In the genomic region with DNA sequence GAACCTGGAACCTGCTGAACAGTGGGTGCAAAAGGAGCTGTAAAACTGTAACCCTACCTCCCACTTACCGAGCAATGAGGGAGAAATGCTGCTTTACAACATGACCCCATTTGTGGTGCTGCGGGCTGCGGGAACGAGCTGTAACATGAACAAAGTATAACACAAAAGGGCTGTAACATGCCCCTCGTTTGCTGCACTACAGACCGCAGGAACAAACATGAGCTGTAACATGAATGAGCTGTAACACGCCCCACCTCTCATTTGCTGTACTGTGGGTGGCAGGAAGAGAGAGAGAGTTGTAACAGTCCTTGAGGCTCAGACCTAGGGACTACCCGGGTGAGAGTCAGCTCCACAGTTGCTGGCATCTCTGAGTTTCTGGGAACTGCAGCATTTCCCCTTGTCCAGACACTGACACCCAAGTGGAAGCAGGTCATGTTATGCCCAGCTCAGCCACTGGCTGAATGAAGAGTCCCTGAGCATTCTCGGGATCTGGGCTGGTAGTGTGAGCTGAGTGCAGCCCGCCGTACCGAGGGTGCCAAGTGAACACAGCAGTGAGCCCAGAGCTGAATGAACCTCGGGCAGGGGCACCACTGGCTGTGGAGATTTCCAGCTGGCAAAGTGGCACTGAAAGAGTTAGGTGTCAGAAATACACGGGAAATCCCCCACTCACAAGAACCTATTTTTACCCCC, we compare ENCODE assay signal across 24 cellular contexts.
"Had no signal": no experiment of that assay in that cellular context is flagged by ENCODE, and none has a peak within 500 bp of the region (broad histone marks: within the 10 kb centered on the region; RNA-seq: fewer than 3 reads in every experiment).

No MANE protein-coding gene starts in this region.

- ATAC-seq: activated CD4-positive, alpha-beta T cell treated with anti-CD3 and anti-CD28 coated beads for 36 hours; activated T-cell treated with anti-CD3 and anti-CD28 coated beads, Interleukin-2, amount 50 U/mL, for 4 hours; left cardiac atrium; natural killer cell treated with Interleukin-12 subunit alpha and Interleukin-12 subunit beta and Interleukin-15 and Interleukin-18, amount 100 ng/mL, for 72 hours had no signal

- H3K36me3 ChIP-seq: spleen, uterus had no signal

- H3K27ac Mint-ChIP-seq: activated B cell treated with CpG ODN at 0.5 μM for 24 hours; activated CD4-positive, alpha-beta T cell treated with anti-CD3 and anti-CD28 coated beads for 36 hours; activated naive CD8-positive, alpha-beta T cell treated with anti-CD3 and anti-CD28 coated beads, Interleukin-2, amount 10 ng/mL, durations not matched to agents 7 days and 5 days; activated T-helper 2 cell treated with anti-CD3 and anti-CD28 coated beads, Interferon-gamma antibody, Interleukin-2, Interleukin-4, amounts not matched to agents 10 μg/mL and 5 μg/mL and 100 μg/mL, durations not matched to agents 14 hours and 24 hours and 36 hours; memory B cell; natural killer cell treated with Interleukin-12 subunit alpha and Interleukin-12 subunit beta and Interleukin-15 and Interleukin-18, amount 100 ng/mL, for 72 hours; progenitor cell of endocrine pancreas had no signal

- H3K4me1 Mint-ChIP-seq: activated B cell treated with CpG ODN at 0.5 μM for 24 hours; activated CD4-positive, alpha-beta T cell treated with anti-CD3 and anti-CD28 coated beads for 36 hours; activated naive CD8-positive, alpha-beta T cell treated with anti-CD3 and anti-CD28 coated beads, Interleukin-2, amount 10 ng/mL, durations not matched to agents 7 days and 5 days; memory B cell had no signal

- H3K27me3 Mint-ChIP-seq: activated B cell treated with CpG ODN at 0.5 μM for 24 hours; activated CD4-positive, alpha-beta T cell treated with anti-CD3 and anti-CD28 coated beads for 36 hours; activated naive CD8-positive, alpha-beta T cell treated with anti-CD3 and anti-CD28 coated beads, Interleukin-2, amount 10 ng/mL, durations not matched to agents 7 days and 5 days; memory B cell; natural killer cell treated with Interleukin-12 subunit alpha and Interleukin-12 subunit beta and Interleukin-15 and Interleukin-18, amount 100 ng/mL, for 72 hours; progenitor cell of endocrine pancreas had no signal

- H3K79me2 ChIP-seq: hepatocyte had no signal

- H3K4me2 ChIP-seq: hepatocyte had no signal

- H3K27me3 ChIP-seq: hepatocyte, spleen, testis, uterus had no signal

- H3K36me3 Mint-ChIP-seq: activated naive CD8-positive, alpha-beta T cell treated with anti-CD3 and anti-CD28 coated beads, Interleukin-2, amount 10 ng/mL, durations not matched to agents 7 days and 5 days; memory B cell had no signal

- DNase-seq: activated B cell treated with CpG ODN at 0.5 μM for 24 hours; activated CD4-positive, alpha-beta T cell treated with anti-CD3 and anti-CD28 coated beads for 36 hours; activated CD4-positive, alpha-beta T cell treated with anti-CD3 and anti-CD28 coated beads, Interleukin-2, amount 50 U/mL, for 48 hours; activated CD8-positive, alpha-beta memory T cell treated with anti-CD3 and anti-CD28 coated beads, Interleukin-2, amount 50 U/mL, for 48 hours; activated naive CD4-positive, alpha-beta T cell; activated naive CD8-positive, alpha-beta T cell treated with anti-CD3 and anti-CD28 coated beads, Interleukin-2, amount 10 ng/mL, durations not matched to agents 7 days and 5 days; activated T-cell treated with anti-CD3 and anti-CD28 coated beads, Interleukin-2, amount 50 U/mL, for 4 hours; amniotic stem cell; erythroblast; foreskin melanocyte; glutamatergic neuron; left cardiac atrium; spleen; stimulated activated CD4-positive, alpha-beta T cell treated with anti-CD3 and anti-CD28 coated beads, Interleukin-4, amount 100 ng/mL, for 1 hour; stimulated activated naive CD4-positive, alpha-beta T cell; T-helper 9 cell; trophoblast cell; uterus had no signal

- H3K4me3 Mint-ChIP-seq: activated B cell treated with CpG ODN at 0.5 μM for 24 hours; activated CD4-positive, alpha-beta T cell treated with anti-CD3 and anti-CD28 coated beads for 36 hours; activated naive CD8-positive, alpha-beta T cell treated with anti-CD3 and anti-CD28 coated beads, Interleukin-2, amount 10 ng/mL, durations not matched to agents 7 days and 5 days; activated T-cell treated with anti-CD3 and anti-CD28 coated beads, Interleukin-2, amount 50 U/mL, for 4 hours; memory B cell; natural killer cell treated with Interleukin-12 subunit alpha and Interleukin-12 subunit beta and Interleukin-15 and Interleukin-18, amount 100 ng/mL, for 72 hours had no signal

- H3K9me3 ChIP-seq: testis, uterus had no signal

- H2AFZ ChIP-seq: hepatocyte had no signal

- H3K27ac ChIP-seq: hepatocyte, spleen, testis, uterus had no signal

- H3K4me1 ChIP-seq: spleen, testis, uterus had no signal

- H3K4me3 ChIP-seq: hepatocyte, spleen, testis, uterus had no signal
